Comparison of ENCODE assay signal across 10 cellular contexts in genomic region chr2:24702800-24703199, GRCh38.
DNase-seq lines count a peak whose midpoint lies in the region; ATAC-seq and TF ChIP-seq lines count a peak whose summit lies in the region.
"Had no signal": no experiment of that assay in that cellular context is flagged by ENCODE, and none has a peak within 500 bp of the region (broad histone marks: within the 10 kb centered on the region; RNA-seq: fewer than 3 reads in every experiment).

No MANE protein-coding gene starts in this region.

- TF ChIP-seq CTCF in HFFc6 (IDR thresholded peaks at IDR 0.05) (no peak), astrocyte of the spinal cord (IDR thresholded peaks at IDR 0.05; ENCODE audit: low read depth, low read length) (no peak)

- DNase-seq in AG08396 (ENCODE audit: low spot score), result peak; percentile 56
- DNase-seq in HFFc6, result peak; percentile 92
- peak; percentile 91 for DNase-seq in astrocyte of the spinal cord (ENCODE audit: low read depth, low spot score)
- peak; percentile 66 to 91 for DNase-seq in lung microvascular endothelial cell (ENCODE audit: low read depth in 2 of 2)
- no peak for DNase-seq in GDM1 (lab: John Stamatoyannopoulos, UW)
- DNase-seq in mesenteric fat pad (ENCODE audit: low spot score), result no peak
- DNase-seq in effector memory CD8-positive, alpha-beta T cell, result no peak
- no peak for DNase-seq in NCI-H1105 (lab: John Stamatoyannopoulos, UW)
- DNase-seq: testis had no signal

- no peaks in the 10 kb centered on the region for H3K9me3 Mint-ChIP-seq in HFFc6
- H3K9me3 Mint-ChIP-seq in effector memory CD8-positive, alpha-beta T cell, result no peaks in the 10 kb centered on the region
- H3K9me3 Mint-ChIP-seq: IgD-negative memory B cell had no signal

- no peak for ATAC-seq in effector memory CD8-positive, alpha-beta T cell (replicated peaks)

- H3K4me3 ChIP-seq in astrocyte of the spinal cord (ENCODE audit: low read depth, low read length), result no peak overlapping the region
- H3K4me3 ChIP-seq: testis had no signal

- peak overlapping the region; percentile 79 for H3K4me3 Mint-ChIP-seq in HFFc6
- H3K4me3 Mint-ChIP-seq in effector memory CD8-positive, alpha-beta T cell, result no peak overlapping the region
- H3K4me3 Mint-ChIP-seq: IgD-negative memory B cell had no signal

- H3K4me1 Mint-ChIP-seq in HFFc6 (ENCODE audit: low read depth), result peaks cover 35% of the 10 kb centered on the region
- no peaks in the 10 kb centered on the region for H3K4me1 Mint-ChIP-seq in effector memory CD8-positive, alpha-beta T cell (ENCODE audit: low read depth in 2 of 2)
- H3K4me1 Mint-ChIP-seq: IgD-negative memory B cell had no signal

- H3K27me3 Mint-ChIP-seq in HFFc6 (ENCODE audit: insufficient read depth), result no peaks in the 10 kb centered on the region
- H3K27me3 Mint-ChIP-seq in effector memory CD8-positive, alpha-beta T cell, result no peaks in the 10 kb centered on the region
- H3K27me3 Mint-ChIP-seq: IgD-negative memory B cell had no signal

- H3K27ac Mint-ChIP-seq in HFFc6, result peak overlapping the region; percentile 98
- H3K27ac Mint-ChIP-seq in effector memory CD8-positive, alpha-beta T cell, result peak overlapping the region in 1 of 2 donors; percentile 65
- H3K27ac Mint-ChIP-seq: IgD-negative memory B cell had no signal

- peaks cover 8% of the 10 kb centered on the region; the same call in 1 of the 2 replicates for H3K36me3 Mint-ChIP-seq in HFFc6 (ENCODE audit: low read depth)
- peaks cover 47% of the 10 kb centered on the region for H3K36me3 Mint-ChIP-seq in effector memory CD8-positive, alpha-beta T cell (ENCODE audit: insufficient read depth)

- in situ Hi-C loops in astrocyte of the spinal cord (cut with HindIII; ENCODE audit: low sequenced_read_pairs), result no loop called here

Comparison
In these comparisons a context has a peak if more than half of its experiments do, and no peak if none do; other contexts are left out.
1. DNase-seq: peak in AG08396 (single experiment), HFFc6 (single experiment), astrocyte of the spinal cord (single experiment) and lung microvascular endothelial cell (2 of 2); none in GDM1 (single experiment), mesenteric fat pad (single experiment), effector memory CD8-positive, alpha-beta T cell (0 of 3) and NCI-H1105 (single experiment).